ENCODE assay signal across 1 cellular context in genomic region chr18:76977108-76977621, GRCh38.
TF ChIP-seq lines count a peak whose summit lies in the region.

No MANE protein-coding gene starts in this region.

TF ChIP-seq in GM23338, 12 proteins besides CTCF, POLR2A, EP300 and RAD21 (continued from another document):
- no peak for TF ChIP-seq JUNB (IDR thresholded peaks at IDR 0.05; ENCODE audit: unreplicated experiment)
